In genomic region chr21:46079357-46080170, GRCh38 we compare ENCODE assay signal across 11 cellular contexts. TPM values are rescaled to one million over a fixed set of nuclear protein-coding genes. Genes with fewer than 3 reads are reported as not detected.
A peak's percentile ranks its signal among the peaks of the same experiment; 100 is the strongest.
DNase-seq lines count a peak whose midpoint lies in the region; TF ChIP-seq lines count a peak whose summit lies in the region.
"Had no signal": no experiment of that assay in that cellular context is flagged by ENCODE, and none has a peak within 500 bp of the region (broad histone marks: within the 10 kb centered on the region; RNA-seq: fewer than 3 reads in every experiment).

No MANE protein-coding gene starts in this region.

- H3K27ac Mint-ChIP-seq in T-helper 2 cell treated with Interferon-gamma antibody and Interleukin-4, amounts not matched to agents 5 μg/mL and 100 μg/mL, for 36 hours = no peak overlapping the region
- H3K27ac Mint-ChIP-seq in activated T-helper 2 cell treated with anti-CD3 and anti-CD28 coated beads, Interferon-gamma antibody, Interleukin-2, Interleukin-4, amounts not matched to agents 10 μg/mL and 5 μg/mL and 100 μg/mL, durations not matched to agents 14 hours and 24 hours and 36 hours = no peak overlapping the region
- H3K27ac Mint-ChIP-seq: memory B cell had no signal

- 74 to 79% methylated on average over 19 to 34 of the region's 34 CpGs for WGBS in testis, 2 donors

- peaks cover 7% of the 10 kb centered on the region for H3K27me3 Mint-ChIP-seq in T-helper 2 cell treated with Interferon-gamma antibody and Interleukin-4, amounts not matched to agents 5 μg/mL and 100 μg/mL, for 36 hours (ENCODE audit: low read depth)
- peaks cover 8% of the 10 kb centered on the region for H3K27me3 Mint-ChIP-seq in activated T-helper 2 cell treated with anti-CD3 and anti-CD28 coated beads, Interferon-gamma antibody, Interleukin-2, Interleukin-4, amounts not matched to agents 10 μg/mL and 5 μg/mL and 100 μg/mL, durations not matched to agents 14 hours and 24 hours and 36 hours (ENCODE audit: low read depth)

- peaks cover 6% of the 10 kb centered on the region for H3K4me1 ChIP-seq in testis

- TF ChIP-seq CTCF in testis (IDR thresholded peaks at IDR 0.05) = no peak

- H3K27ac ChIP-seq in testis (no peak overlapping the region), substantia nigra (ENCODE audit: low read depth, low read length, poor library complexity, severe bottlenecking) (no peak overlapping the region)
- H3K27ac ChIP-seq: 22Rv1 had no signal

- intact Hi-C loops in activated T-helper 2 cell treated with anti-CD3 and anti-CD28 coated beads, Interferon-gamma antibody, Interleukin-2, Interleukin-4, amounts not matched to agents 10 μg/mL and 5 μg/mL and 100 μg/mL, durations not matched to agents 14 hours and 24 hours and 36 hours (cut with micrococcal nuclease) = no loop called here
- intact Hi-C loops in testis (cut with DNase I; ENCODE audit: low total_unique reads) = no loop called here

- H3K9me3 Mint-ChIP-seq in T-helper 2 cell treated with Interferon-gamma antibody and Interleukin-4, amounts not matched to agents 5 μg/mL and 100 μg/mL, for 36 hours = no peaks in the 10 kb centered on the region
- no peaks in the 10 kb centered on the region for H3K9me3 Mint-ChIP-seq in activated T-helper 2 cell treated with anti-CD3 and anti-CD28 coated beads, Interferon-gamma antibody, Interleukin-2, Interleukin-4, amounts not matched to agents 10 μg/mL and 5 μg/mL and 100 μg/mL, durations not matched to agents 14 hours and 24 hours and 36 hours
- H3K9me3 Mint-ChIP-seq: memory B cell had no signal

- H3K4me3 Mint-ChIP-seq in T-helper 2 cell treated with Interferon-gamma antibody and Interleukin-4, amounts not matched to agents 5 μg/mL and 100 μg/mL, for 36 hours = no peak overlapping the region
- H3K4me3 Mint-ChIP-seq in activated T-helper 2 cell treated with anti-CD3 and anti-CD28 coated beads, Interferon-gamma antibody, Interleukin-2, Interleukin-4, amounts not matched to agents 10 μg/mL and 5 μg/mL and 100 μg/mL, durations not matched to agents 14 hours and 24 hours and 36 hours (ENCODE audit: low read depth) = no peak overlapping the region
- H3K4me3 Mint-ChIP-seq: memory B cell had no signal

- H3K9me3 ChIP-seq in testis = no peaks in the 10 kb centered on the region

- no peaks in the 10 kb centered on the region for H3K36me3 ChIP-seq in testis (ENCODE audit: low read depth, missing control alignments)

- no peaks in the 10 kb centered on the region for H3K4me1 Mint-ChIP-seq in T-helper 2 cell treated with Interferon-gamma antibody and Interleukin-4, amounts not matched to agents 5 μg/mL and 100 μg/mL, for 36 hours (ENCODE audit: low read depth)
- H3K4me1 Mint-ChIP-seq in activated T-helper 2 cell treated with anti-CD3 and anti-CD28 coated beads, Interferon-gamma antibody, Interleukin-2, Interleukin-4, amounts not matched to agents 10 μg/mL and 5 μg/mL and 100 μg/mL, durations not matched to agents 14 hours and 24 hours and 36 hours (ENCODE audit: low read depth) = no peaks in the 10 kb centered on the region
- H3K4me1 Mint-ChIP-seq: memory B cell had no signal

- no peak for TF ChIP-seq POLR2A in testis (IDR thresholded peaks at IDR 0.05)

- peak; percentile 2 for DNase-seq in T-helper 2 cell treated with Interferon-gamma antibody and Interleukin-4, amounts not matched to agents 5 μg/mL and 100 μg/mL, for 36 hours (ENCODE audit: low spot score)
- DNase-seq in T-helper 2 cell = no peak
- DNase-seq in activated T-helper 2 cell treated with anti-CD3 and anti-CD28 coated beads, Interferon-gamma antibody, Interleukin-2, Interleukin-4, amounts not matched to agents 10 μg/mL and 5 μg/mL and 100 μg/mL, durations not matched to agents 14 hours and 24 hours and 36 hours (ENCODE audit: low spot score) = peak; percentile 4
- peak; percentile 96 for DNase-seq in hepatic stellate cell (ENCODE audit: low spot score)
- peak; percentile 22 for DNase-seq in testis
- no peak for DNase-seq in substantia nigra (lab: John Stamatoyannopoulos, UW)
- no peak for DNase-seq in NCI-H226
- no peak for DNase-seq in NCI-H526 treated with DMSO at 0.1 percent for 48 hours (lab: John Stamatoyannopoulos, UW)
- DNase-seq: KG1 had no signal

- H3K36me3 Mint-ChIP-seq in T-helper 2 cell treated with Interferon-gamma antibody and Interleukin-4, amounts not matched to agents 5 μg/mL and 100 μg/mL, for 36 hours (ENCODE audit: low read depth) = no peaks in the 10 kb centered on the region
- H3K36me3 Mint-ChIP-seq in activated T-helper 2 cell treated with anti-CD3 and anti-CD28 coated beads, Interferon-gamma antibody, Interleukin-2, Interleukin-4, amounts not matched to agents 10 μg/mL and 5 μg/mL and 100 μg/mL, durations not matched to agents 14 hours and 24 hours and 36 hours (ENCODE audit: low read depth) = no peaks in the 10 kb centered on the region
- H3K36me3 Mint-ChIP-seq: memory B cell had no signal

- no peak overlapping the region for H3K4me3 ChIP-seq in testis

- H3K27me3 ChIP-seq in testis = no peaks in the 10 kb centered on the region

RNA-seq across cellular contexts. Expression of gene COL6A2, which starts 18.3 kb away (rescaled TPM):
- 2.2 TPM in 2 replicates for total RNA-seq in activated T-helper 2 cell treated with anti-CD3 and anti-CD28 coated beads, Interferon-gamma antibody, Interleukin-2, Interleukin-4, amounts not matched to agents 10 μg/mL and 5 μg/mL and 100 μg/mL, durations not matched to agents 14 hours and 24 hours and 36 hours
- total RNA-seq in testis = 100 to 1,000 TPM; 192 to 236 TPM
- polyA plus RNA-seq in testis (ENCODE audit: insufficient read depth, low read depth, low replicate concordance) = 362 TPM

Comparison
In these comparisons a context has a peak if more than half of its experiments do, and no peak if none do; other contexts are left out.
1. DNase-seq: peak in T-helper 2 cell treated with Interferon-gamma antibody and Interleukin-4, amounts not matched to agents 5 μg/mL and 100 μg/mL, for 36 hours (single experiment), activated T-helper 2 cell treated with anti-CD3 and anti-CD28 coated beads, Interferon-gamma antibody, Interleukin-2, Interleukin-4, amounts not matched to agents 10 μg/mL and 5 μg/mL and 100 μg/mL, durations not matched to agents 14 hours and 24 hours and 36 hours (single experiment), hepatic stellate cell (single experiment) and testis (single experiment); none in T-helper 2 cell (0 of 5), substantia nigra (0 of 49), NCI-H226 (single experiment) and NCI-H526 treated with DMSO at 0.1 percent for 48 hours (single experiment).
2. RNA of gene COL6A2, which starts 18.3 kb away (total RNA-seq): 192 to 236 TPM in testis; 2.2 TPM in activated T-helper 2 cell treated with anti-CD3 and anti-CD28 coated beads, Interferon-gamma antibody, Interleukin-2, Interleukin-4, amounts not matched to agents 10 μg/mL and 5 μg/mL and 100 μg/mL, durations not matched to agents 14 hours and 24 hours and 36 hours; every median in the first group is over 10 times any median in the second.